ENCODE assay signal across 23 cellular contexts in the genomic region with DNA sequence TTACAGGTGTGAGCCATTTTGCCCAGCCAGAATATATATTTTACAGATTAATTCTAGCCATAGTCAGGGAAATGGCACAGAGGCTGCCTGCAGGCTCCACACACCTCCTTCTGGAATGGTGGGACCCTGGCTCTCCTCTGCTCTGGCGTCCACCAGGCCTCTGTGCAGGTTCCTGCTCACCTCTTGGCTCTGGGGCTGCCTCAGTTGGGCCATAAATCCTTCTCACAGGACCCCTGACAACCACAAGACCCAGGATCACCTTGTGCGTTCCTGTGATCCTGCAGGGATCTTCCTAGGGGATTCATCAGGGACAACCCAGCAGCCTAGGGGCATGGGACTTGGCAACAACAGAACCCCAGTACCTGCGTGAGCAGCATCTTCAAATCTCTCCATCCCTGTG.
DNase-seq lines count a peak whose midpoint lies in the region; ATAC-seq and TF ChIP-seq lines count a peak whose summit lies in the region.
"Had no signal": no experiment of that assay in that cellular context is flagged by ENCODE, and none has a peak within 500 bp of the region (broad histone marks: within the 10 kb centered on the region; RNA-seq: fewer than 3 reads in every experiment).

No MANE protein-coding gene starts in this region.

- H3K27ac Mint-ChIP-seq in GM23338 (peak overlapping the region; percentile 62; the same call in 1 of the 2 replicates), endodermal cell (no peak overlapping the region), type B pancreatic cell (no peak overlapping the region), nephron progenitor cell (no peak overlapping the region)
- H3K27ac Mint-ChIP-seq in CD4-positive, alpha-beta memory T cell, result no peak overlapping the region
- H3K27ac Mint-ChIP-seq: CD4-positive, alpha-beta T cell; HFFc6 had no signal

- intact Hi-C loops in spleen (cut with DNase I; ENCODE audit: low total_unique reads), result no loop called here
- intact Hi-C loops in left cardiac atrium (cut with DNase I), result no loop called here
- intact Hi-C loops in CD4-positive, alpha-beta memory T cell (cut with micrococcal nuclease), result no loop called here

- H3K4me1 ChIP-seq in GM23338 (ENCODE audit: insufficient read depth) (no peaks in the 10 kb centered on the region), endodermal cell (ENCODE audit: control insufficient read depth, insufficient read depth, low read length) (no peaks in the 10 kb centered on the region), spleen (no peaks in the 10 kb centered on the region)
- H3K4me1 ChIP-seq in CD4-positive, alpha-beta memory T cell (ENCODE audit: insufficient read depth, low read length), result no peaks in the 10 kb centered on the region
- H3K4me1 ChIP-seq: A549; BLaER1 treated with 17β-estradiol and CSF1 and Interleukin-3, amounts not matched to agents 10 nM and 100 nM; HAP-1 had no signal

- CTCF ChIA-PET in CD4-positive, alpha-beta memory T cell (lab: Charles Lee; ENCODE audit: partially characterized antibody), result no interaction called here

- DNase-seq in GM23338 (ENCODE audit: low spot score) (no peak), endodermal cell (peak; percentile 16), spleen (peak; percentile 17), type B pancreatic cell (ENCODE audit: extremely low spot score, unreplicated experiment) (peak; percentile 22), left cardiac atrium (no peak), nephron progenitor cell (no peak)
- DNase-seq in CD4-positive, alpha-beta memory T cell, result no peak
- DNase-seq: 8988T; ACHN; AML-193; BE2C; Calu3; CD4-positive, alpha-beta T cell; COR-L47; DMS53; DMS79 treated with DMSO at 0.1 percent for 48 hours; GF-D8; GOT3; HFFc6 had no signal

- no peaks in the 10 kb centered on the region for H3K36me3 Mint-ChIP-seq in GM23338 (ENCODE audit: low read depth)
- H3K36me3 Mint-ChIP-seq in endodermal cell (ENCODE audit: low read depth), result no peaks in the 10 kb centered on the region
- H3K36me3 Mint-ChIP-seq in type B pancreatic cell, result no peaks in the 10 kb centered on the region
- H3K36me3 Mint-ChIP-seq in nephron progenitor cell (ENCODE audit: low read depth), result no peaks in the 10 kb centered on the region
- H3K36me3 Mint-ChIP-seq in CD4-positive, alpha-beta memory T cell, result no peaks in the 10 kb centered on the region
- H3K36me3 Mint-ChIP-seq: CD14-positive monocyte had no signal

- H3K4me1 Mint-ChIP-seq in GM23338, result no peaks in the 10 kb centered on the region
- no peaks in the 10 kb centered on the region for H3K4me1 Mint-ChIP-seq in endodermal cell
- peaks cover 13% of the 10 kb centered on the region for H3K4me1 Mint-ChIP-seq in type B pancreatic cell (ENCODE audit: unreplicated experiment)
- peaks cover 17% of the 10 kb centered on the region for H3K4me1 Mint-ChIP-seq in nephron progenitor cell
- H3K4me1 Mint-ChIP-seq in CD4-positive, alpha-beta memory T cell, result no peaks in the 10 kb centered on the region
- H3K4me1 Mint-ChIP-seq: CD14-positive monocyte had no signal

- POLR2A ChIA-PET in CD4-positive, alpha-beta memory T cell (lab: Charles Lee; ENCODE audit: partially characterized antibody), result no interaction called here

- H3K9ac ChIP-seq in endodermal cell (ENCODE audit: extremely low read depth, low read length, poor library complexity, severe bottlenecking), result no peak overlapping the region
- H3K9ac ChIP-seq: BLaER1 treated with 17β-estradiol and CSF1 and Interleukin-3, amounts not matched to agents 10 nM and 100 nM had no signal

- no peaks in the 10 kb centered on the region for H3K9me3 ChIP-seq in endodermal cell (ENCODE audit: control insufficient read depth, low read length)
- no peaks in the 10 kb centered on the region for H3K9me3 ChIP-seq in spleen
- H3K9me3 ChIP-seq in CD4-positive, alpha-beta memory T cell (ENCODE audit: control insufficient read depth in 1 of 2, low read length in 2 of 2), result no peaks in the 10 kb centered on the region
- H3K9me3 ChIP-seq: A549; BE2C; BLaER1 treated with 17β-estradiol and CSF1 and Interleukin-3, amounts not matched to agents 10 nM and 100 nM; HAP-1 had no signal

- TF ChIP-seq CTCF in GM23338 (conservative IDR thresholded peaks at IDR 0.05; ENCODE audit: low read depth in 2 of 2) (no peak), endodermal cell (conservative IDR thresholded peaks at IDR 0.05) (no peak), spleen (IDR thresholded peaks at IDR 0.05 in 8 of 11, conservative IDR thresholded peaks at IDR 0.05 in 3 of 11) (no peak), type B pancreatic cell (conservative IDR thresholded peaks at IDR 0.05) (no peak), nephron progenitor cell (IDR thresholded peaks at IDR 0.05) (no peak)

- H3K9me2 ChIP-seq in GM23338 (ENCODE audit: insufficient read depth), result no peaks in the 10 kb centered on the region

- H3K27me3 ChIP-seq in GM23338 (ENCODE audit: insufficient read depth), result no peaks in the 10 kb centered on the region
- H3K27me3 ChIP-seq in endodermal cell (ENCODE audit: control insufficient read depth, insufficient read depth, low read length, poor library complexity, severe bottlenecking), result no peaks in the 10 kb centered on the region
- no peaks in the 10 kb centered on the region for H3K27me3 ChIP-seq in spleen (replicated peaks in 1 of 7)
- no peaks in the 10 kb centered on the region for H3K27me3 ChIP-seq in CD4-positive, alpha-beta memory T cell (ENCODE audit: insufficient read depth, low read length)
- H3K27me3 ChIP-seq: BE2C; BLaER1 treated with 17β-estradiol and CSF1 and Interleukin-3, amounts not matched to agents 10 nM and 100 nM had no signal

- H3K27ac ChIP-seq in GM23338 (ENCODE audit: low read depth), result no peak overlapping the region
- H3K27ac ChIP-seq in endodermal cell (ENCODE audit: low read depth, low read length), result no peak overlapping the region
- no peak overlapping the region for H3K27ac ChIP-seq in spleen
- H3K27ac ChIP-seq in CD4-positive, alpha-beta memory T cell (ENCODE audit: low read depth, low read length), result no peak overlapping the region
- H3K27ac ChIP-seq: A549; BLaER1 treated with 17β-estradiol and CSF1 and Interleukin-3, amounts not matched to agents 10 nM and 100 nM had no signal

- ATAC-seq in GM23338 (no peak), left cardiac atrium (no peak)
- ATAC-seq: A549 had no signal

- H3F3A ChIP-seq in GM23338 (replicated peaks; ENCODE audit: low read depth), result no peaks in the 10 kb centered on the region

- no peak overlapping the region for H2AFZ ChIP-seq in GM23338

- no peak overlapping the region for H3K4me2 ChIP-seq in GM23338
- H3K4me2 ChIP-seq: A549; BLaER1 treated with 17β-estradiol and CSF1 and Interleukin-3, amounts not matched to agents 10 nM and 100 nM had no signal

- no peaks in the 10 kb centered on the region for H3K36me3 ChIP-seq in GM23338 (ENCODE audit: insufficient read depth)
- H3K36me3 ChIP-seq in endodermal cell (ENCODE audit: control insufficient read depth, insufficient read depth, low read length), result no peaks in the 10 kb centered on the region
- H3K36me3 ChIP-seq in spleen, result no peaks in the 10 kb centered on the region
- H3K36me3 ChIP-seq in CD4-positive, alpha-beta memory T cell (ENCODE audit: insufficient read depth, low read length), result no peaks in the 10 kb centered on the region
- H3K36me3 ChIP-seq: BE2C; BLaER1 treated with 17β-estradiol and CSF1 and Interleukin-3, amounts not matched to agents 10 nM and 100 nM; HAP-1 had no signal

- WGBS in endodermal cell (ENCODE audit: insufficient coverage in 1 of 2, insufficient read length in 1 of 2), 2 experiments, result 83% methylated on average over 1 to 3 of the region's 3 CpGs
- WGBS in spleen, 5 donors, result 80 to 87% (median 85%) methylated on average over 3 of the region's 3 CpGs

- H3K4me3 ChIP-seq in GM23338, result no peak overlapping the region
- no peak overlapping the region for H3K4me3 ChIP-seq in endodermal cell (ENCODE audit: low read length)
- no peak overlapping the region for H3K4me3 ChIP-seq in spleen
- no peak overlapping the region for H3K4me3 ChIP-seq in CD4-positive, alpha-beta memory T cell (ENCODE audit: low read length in 2 of 2)
- H3K4me3 ChIP-seq: A549; BLaER1 treated with 17β-estradiol and CSF1 and Interleukin-3, amounts not matched to agents 10 nM and 100 nM; HAP-1 had no signal

- H3K4me3 Mint-ChIP-seq in GM23338 (no peak overlapping the region), endodermal cell (no peak overlapping the region), type B pancreatic cell (no peak overlapping the region), nephron progenitor cell (no peak overlapping the region)
- no peak overlapping the region for H3K4me3 Mint-ChIP-seq in CD4-positive, alpha-beta memory T cell
- H3K4me3 Mint-ChIP-seq: CD14-positive monocyte; CD4-positive, alpha-beta T cell; HFFc6 had no signal

- H3K27me3 Mint-ChIP-seq in GM23338 (ENCODE audit: insufficient read depth, low read depth, poor library complexity), result no peaks in the 10 kb centered on the region
- H3K27me3 Mint-ChIP-seq in endodermal cell (ENCODE audit: insufficient read depth), result peaks cover 3% of the 10 kb centered on the region
- peaks cover 13% of the 10 kb centered on the region for H3K27me3 Mint-ChIP-seq in type B pancreatic cell
- H3K27me3 Mint-ChIP-seq in nephron progenitor cell (ENCODE audit: low read depth, poor library complexity), result peaks cover 37% of the 10 kb centered on the region
- H3K27me3 Mint-ChIP-seq in CD4-positive, alpha-beta memory T cell, result peaks cover 0 to 2% of the 10 kb centered on the region in 2 donors
- H3K27me3 Mint-ChIP-seq: CD4-positive, alpha-beta T cell had no signal

- H4K20me1 ChIP-seq in GM23338 (replicated peaks; ENCODE audit: insufficient read depth), result no peaks in the 10 kb centered on the region
- H4K20me1 ChIP-seq: BLaER1 treated with 17β-estradiol and CSF1 and Interleukin-3, amounts not matched to agents 10 nM and 100 nM had no signal

- no peaks in the 10 kb centered on the region for H3K79me2 ChIP-seq in GM23338 (replicated peaks; ENCODE audit: insufficient read depth)

- no peak for TF ChIP-seq POLR2A in spleen (IDR thresholded peaks at IDR 0.05)

- H3K9me3 Mint-ChIP-seq in GM23338, result no peaks in the 10 kb centered on the region
- no peaks in the 10 kb centered on the region for H3K9me3 Mint-ChIP-seq in endodermal cell
- peaks cover 5% of the 10 kb centered on the region for H3K9me3 Mint-ChIP-seq in type B pancreatic cell
- no peaks in the 10 kb centered on the region for H3K9me3 Mint-ChIP-seq in nephron progenitor cell
- no peaks in the 10 kb centered on the region for H3K9me3 Mint-ChIP-seq in CD4-positive, alpha-beta memory T cell
- H3K9me3 Mint-ChIP-seq: CD4-positive, alpha-beta T cell; HFFc6 had no signal

TF ChIP-seq in GM23338, 12 proteins besides CTCF, POLR2A, EP300 and RAD21:
- TF ChIP-seq JUNB (IDR thresholded peaks at IDR 0.05; ENCODE audit: unreplicated experiment) (no peak), CREB1 (CRISPR knock-in tag; IDR thresholded peaks at IDR 0.05; ENCODE audit: low read depth) (no peak), POLR2AphosphoS5 (IDR thresholded peaks at IDR 0.05; ENCODE audit: low read depth) (no peak), ZNF114 (CRISPR knock-in tag; IDR thresholded peaks at IDR 0.05) (no peak), STAT1 (IDR thresholded peaks at IDR 0.05; ENCODE audit: unreplicated experiment) (no peak)

Comparison
In these comparisons a context has a peak if more than half of its experiments do, and no peak if none do; other contexts are left out.
1. DNase-seq: peak in endodermal cell (single experiment), spleen (single experiment) and type B pancreatic cell (single experiment); none in GM23338 (single experiment), left cardiac atrium (single experiment), nephron progenitor cell (single experiment) and CD4-positive, alpha-beta memory T cell (0 of 5).